9 cellular contexts compared by ENCODE assay signal in genomic region chr20:43537921-43538854, GRCh38. TPM values are rescaled to one million over a fixed set of nuclear protein-coding genes. Genes with fewer than 3 reads are reported as not detected.
DNase-seq lines count a peak whose midpoint lies in the region; ATAC-seq and TF ChIP-seq lines count a peak whose summit lies in the region.
"Had no signal": no experiment of that assay in that cellular context is flagged by ENCODE, and none has a peak within 500 bp of the region (broad histone marks: within the 10 kb centered on the region; RNA-seq: fewer than 3 reads in every experiment).

No MANE protein-coding gene starts in this region.

- H3K4me1 ChIP-seq in neuronal stem cell (ENCODE audit: control insufficient read depth in 2 of 2, insufficient read depth in 1 of 2, low read depth in 1 of 2, low read length in 2 of 2) (no peaks in the 10 kb centered on the region), uterus (no peaks in the 10 kb centered on the region)

- H3K9me3 ChIP-seq in neuronal stem cell (replicated peaks in 1 of 2; ENCODE audit: control insufficient read depth in 2 of 2, insufficient read depth in 1 of 2, low read depth in 1 of 2, low read length in 2 of 2) (no peaks in the 10 kb centered on the region), uterus (no peaks in the 10 kb centered on the region)

- no peak overlapping the region for H2BK120ac ChIP-seq in neuronal stem cell (ENCODE audit: low read depth, low read length)

- H4K91ac ChIP-seq in neuronal stem cell (ENCODE audit: low read depth, low read length, poor library complexity): no peak overlapping the region

- H3K23ac ChIP-seq in neuronal stem cell (ENCODE audit: low read depth, low read length, poor library complexity): no peak overlapping the region

- peak; percentile 94 for TF ChIP-seq CTCF in foreskin fibroblast (IDR thresholded peaks at IDR 0.05; ENCODE audit: low read depth, low read length)
- peak; percentile 66 to 72 (median 70) for TF ChIP-seq CTCF in uterus (IDR thresholded peaks at IDR 0.05)

- H3K36me3 ChIP-seq in neuronal stem cell (replicated peaks in 1 of 2; ENCODE audit: control insufficient read depth in 2 of 2, insufficient read depth in 2 of 2, low read length in 2 of 2): peaks cover 5 to 20% of the 10 kb centered on the region in 2 donors
- no peaks in the 10 kb centered on the region for H3K36me3 ChIP-seq in uterus

- no peak overlapping the region for H2AFZ ChIP-seq in neuronal stem cell (ENCODE audit: low read length)

- intact Hi-C loops in uterus (cut with DNase I; ENCODE audit: low total_unique reads): no loop called here

- H2BK12ac ChIP-seq in neuronal stem cell (ENCODE audit: low read length): no peak overlapping the region

- H3K4me3 ChIP-seq in foreskin fibroblast (ENCODE audit: low read depth in 1 of 2, low read length in 2 of 2): no peak overlapping the region
- H3K4me3 ChIP-seq in neuronal stem cell (ENCODE audit: low read length in 2 of 2): peak overlapping the region in 1 of 2 donors; percentile 41
- H3K4me3 ChIP-seq in uterus: no peak overlapping the region

- no peaks in the 10 kb centered on the region for H3K79me1 ChIP-seq in neuronal stem cell (ENCODE audit: low read depth, low read length)

- WGBS in neuronal stem cell (ENCODE audit: extremely low coverage in 2 of 2, insufficient read length in 2 of 2, insufficient replicate concordance in 1 of 2), 2 donors: no CpG with 5 or more reads among the region's 4 CpGs

- H3K27ac ChIP-seq in neuronal stem cell (replicated peaks; ENCODE audit: low read length) (no peak overlapping the region), uterus (no peak overlapping the region)

- no peak overlapping the region for H3K14ac ChIP-seq in neuronal stem cell (ENCODE audit: low read length)

- no peak overlapping the region for H3K4ac ChIP-seq in neuronal stem cell (ENCODE audit: low read length)

- no peak overlapping the region for H3K9ac ChIP-seq in neuronal stem cell (ENCODE audit: low read depth, low read length, poor library complexity)

- no peak overlapping the region for H3K4me2 ChIP-seq in neuronal stem cell (ENCODE audit: insufficient read depth, low read length, poor library complexity, severe bottlenecking)

- H2BK5ac ChIP-seq in neuronal stem cell (ENCODE audit: low read length): no peak overlapping the region

- H3K27me3 ChIP-seq in neuronal stem cell (ENCODE audit: control insufficient read depth in 3 of 3, insufficient read depth in 3 of 3, low read depth in 1 of 3, low read length in 3 of 3) (no peaks in the 10 kb centered on the region), uterus (no peaks in the 10 kb centered on the region)

- H3K18ac ChIP-seq in neuronal stem cell (ENCODE audit: low read length): no peak overlapping the region

- no peak overlapping the region for H2AK5ac ChIP-seq in neuronal stem cell (ENCODE audit: low read depth, low read length)

- ATAC-seq in HG03175 (IDR thresholded peaks at IDR 0.05; ENCODE audit: unreplicated experiment): peak; percentile 39
- ATAC-seq in GM18502 (IDR thresholded peaks at IDR 0.05; ENCODE audit: poor library complexity, unreplicated experiment): no peak

- no peak overlapping the region for H2BK15ac ChIP-seq in neuronal stem cell (ENCODE audit: low read length)

- DNase-seq in CMK (ENCODE audit: low read depth) (peak; percentile 22), OCI-M2 (lab: John Stamatoyannopoulos, UW; ENCODE audit: unreplicated experiment) (peak; percentile 84), activated T-helper 1 cell treated with Interleukin-2 at 50 U/mL for 16 hours (ENCODE audit: low read depth) (peak; percentile 7), foreskin fibroblast (peak; percentile 48 to 82), neuronal stem cell (ENCODE audit: low spot score) (peak; percentile 41), uterus (peak; percentile 44 to 51)

- no peak for TF ChIP-seq POLR2A in uterus (IDR thresholded peaks at IDR 0.05)

- no peak overlapping the region for H4K8ac ChIP-seq in neuronal stem cell (ENCODE audit: low read depth, low read length)

RNA-seq across cellular contexts. Expression of gene SGK2, which starts 20.6 kb away (rescaled TPM):
- polyA plus RNA-seq in neuronal stem cell (2013, experiment 1 of 2): 1.7 TPM
- polyA plus RNA-seq in neuronal stem cell (2013, experiment 2 of 2): 1.9 TPM
- total RNA-seq in uterus: 1 to 10 TPM in 2 of 4 donors, under 1 TPM in 1, not detected in 1; 0.77 to 5.9 (median 2.4) TPM
- polyA plus RNA-seq: IgD-negative memory B cell had no signal

RNA-seq across cellular contexts. Expression of gene L3MBTL1, which starts 30.7 kb away (rescaled TPM):
- polyA plus RNA-seq in neuronal stem cell (2013, experiment 1 of 2): 9.2 TPM
- polyA plus RNA-seq in neuronal stem cell (2013, experiment 2 of 2): 9.7 TPM
- total RNA-seq in uterus: 10 to 100 TPM; 19.0 to 30.0 (median 27.6) TPM

RNA-seq across cellular contexts. Expression of gene IFT52, which starts 52.5 kb away (rescaled TPM):
- polyA plus RNA-seq in neuronal stem cell (2013, experiment 1 of 2): 98.6 TPM
- 102 TPM for polyA plus RNA-seq in neuronal stem cell (2013, experiment 2 of 2)
- total RNA-seq in uterus: 10 to 100 TPM; 39.1 to 64.0 (median 43.0) TPM

Comparison
In these comparisons a context has a peak if more than half of its experiments do, and no peak if none do; other contexts are left out.
1. DNase-seq: peak in every context shown above with its lines; median percentile 84 in OCI-M2; 65 in foreskin fibroblast; 48 in uterus; 41 in neuronal stem cell; 22 in CMK; 7 in activated T-helper 1 cell treated with Interleukin-2 at 50 U/mL for 16 hours.